Comparison of ENCODE assay signal across 12 cellular contexts in genomic region chr13:75544681-75545333, GRCh38. TPM values are rescaled to one million over a fixed set of nuclear protein-coding genes. Genes with fewer than 3 reads are reported as not detected.
A peak's percentile ranks its signal among the peaks of the same experiment; 100 is the strongest.
DNase-seq lines count a peak whose midpoint lies in the region; ATAC-seq and TF ChIP-seq lines count a peak whose summit lies in the region.
"Had no signal": no experiment of that assay in that cellular context is flagged by ENCODE, and none has a peak within 500 bp of the region (broad histone marks: within the 10 kb centered on the region; RNA-seq: fewer than 3 reads in every experiment).

No MANE protein-coding gene starts in this region.

- TF ChIP-seq CTCF in fibroblast of the aortic adventitia (IDR thresholded peaks at IDR 0.05; ENCODE audit: insufficient read depth, low read length) (no peak), type B pancreatic cell (conservative IDR thresholded peaks at IDR 0.05) (no peak), ovary (IDR thresholded peaks at IDR 0.05) (no peak)

- no peak for TF ChIP-seq POLR2A in ovary (IDR thresholded peaks at IDR 0.05)

- H3K9me3 Mint-ChIP-seq in type B pancreatic cell: no peaks in the 10 kb centered on the region
- H3K9me3 Mint-ChIP-seq: activated naive CD4-positive, alpha-beta T cell treated with anti-CD3 and anti-CD28 coated beads, Interleukin-2, amount 50 U/mL, for 72 hours had no signal

- peak; percentile 79 for DNase-seq in GM04504 (ENCODE audit: low read depth)
- peak; percentile 32 for DNase-seq in SKM-1 treated with dmso at 0.1 percent for 144 hours (lab: John Stamatoyannopoulos, UW; ENCODE audit: unreplicated experiment)
- DNase-seq in fibroblast of the aortic adventitia (ENCODE audit: low read depth): peak; percentile 88
- no peak for DNase-seq in type B pancreatic cell (ENCODE audit: extremely low spot score, unreplicated experiment)
- no peak for DNase-seq in ovary
- DNase-seq: activated CD8-positive, alpha-beta memory T cell treated with anti-CD3 and anti-CD28 coated beads, Interleukin-2, amount 50 U/mL, for 48 hours; NCI-H1092 treated with DMSO at 0.1 percent for 48 hours; NCI-H2227 treated with DMSO at 0.1 percent for 48 hours; stimulated activated naive CD4-positive, alpha-beta T cell had no signal

- no peak overlapping the region for H3K27ac ChIP-seq in ovary

- no peaks in the 10 kb centered on the region for H3K27me3 Mint-ChIP-seq in type B pancreatic cell

- no peaks in the 10 kb centered on the region for H3K36me3 ChIP-seq in ovary

- H3K27me3 ChIP-seq in ovary: no peaks in the 10 kb centered on the region

- H3K36me3 Mint-ChIP-seq in type B pancreatic cell: no peaks in the 10 kb centered on the region

- no peak overlapping the region for H3K4me3 ChIP-seq in fibroblast of the aortic adventitia (ENCODE audit: low read depth, low read length)
- H3K4me3 ChIP-seq in ovary: no peak overlapping the region

- H3K27ac Mint-ChIP-seq in type B pancreatic cell: peak overlapping the region; percentile 56
- H3K27ac Mint-ChIP-seq: activated naive CD4-positive, alpha-beta T cell treated with anti-CD3 and anti-CD28 coated beads, Interleukin-2, amount 50 U/mL, for 72 hours had no signal

- H3K4me1 Mint-ChIP-seq in type B pancreatic cell (ENCODE audit: unreplicated experiment): peaks cover 14% of the 10 kb centered on the region

- intact Hi-C loops in ovary (cut with DNase I): loop anchor here in 3 of 4 donors (10.0 kb wide), 2 partner anchors 60 to 180 kb away; partner anchors contain the start of gene TBC1D4 (in 3 of the 3)

- TF ChIP-seq EP300 in ovary (IDR thresholded peaks at IDR 0.05): no peak

- no peak overlapping the region for H3K4me3 Mint-ChIP-seq in type B pancreatic cell

- no peak for ATAC-seq in GM21423 (IDR thresholded peaks at IDR 0.05; ENCODE audit: unreplicated experiment)
- ATAC-seq in GM21825 (IDR thresholded peaks at IDR 0.05; ENCODE audit: unreplicated experiment): no peak
- ATAC-seq: activated naive CD4-positive, alpha-beta T cell treated with anti-CD3 and anti-CD28 coated beads, Interleukin-2, amount 50 U/mL, for 72 hours had no signal

- no peaks in the 10 kb centered on the region for H3K9me3 ChIP-seq in ovary

- 68 to 77% (median 75%) methylated on average over 10 of the region's 10 CpGs for WGBS in ovary, 3 donors

- H3K4me1 ChIP-seq in ovary (ENCODE audit: insufficient read depth): peaks cover 3% of the 10 kb centered on the region

RNA-seq across cellular contexts. Expression of gene UCHL3, which starts 4.8 kb away (rescaled TPM):
- 39.7 and 44.9 TPM in 2 replicates for total RNA-seq in fibroblast of the aortic adventitia (ENCODE audit: low replicate concordance)
- 31.1 and 38.8 TPM in 2 replicates for total RNA-seq in type B pancreatic cell (ENCODE audit: low replicate concordance)
- 10 to 100 TPM in 6 of 7 donors, 1 to 10 TPM in 1; 9.0 to 17.1 (median 13.0) TPM for total RNA-seq in ovary
- polyA plus RNA-seq in ovary: 10 to 100 TPM in 1 of 2 donors, 1 to 10 TPM in 1; 8.6 to 39.5 TPM

RNA-seq across cellular contexts. Expression of gene COMMD6, which starts 7.2 kb away (rescaled TPM):
- total RNA-seq in fibroblast of the aortic adventitia (ENCODE audit: low replicate concordance) (59.2 and 126 TPM in 2 replicates), type B pancreatic cell (ENCODE audit: low replicate concordance) (161 and 171 TPM in 2 replicates), ovary (100 to 1,000 TPM; 240 to 366 (median 296) TPM)
- polyA plus RNA-seq in ovary: 100 to 1,000 TPM; 341 to 373 TPM

Comparison
In these comparisons a context has a peak if more than half of its experiments do, and no peak if none do; other contexts are left out.
1. DNase-seq: peak in GM04504 (single experiment), SKM-1 treated with dmso at 0.1 percent for 144 hours (single experiment) and fibroblast of the aortic adventitia (single experiment); none in type B pancreatic cell (single experiment) and ovary (0 of 5).